Comparison of ENCODE assay signal across 8 cellular contexts in genomic region chr10:91409869-91410637, GRCh38. TPM values are rescaled to one million over a fixed set of nuclear protein-coding genes. Genes with fewer than 3 reads are reported as not detected.
DNase-seq lines count a peak whose midpoint lies in the region; ATAC-seq and TF ChIP-seq lines count a peak whose summit lies in the region.

TSS of gene HECTD2 (plus strand) at chr10:91410344. CDS start at chr10:91410439, 95 bp downstream.

- H3K9me3 ChIP-seq in gastroesophageal sphincter = no peaks in the 10 kb centered on the region

- no peak for TF ChIP-seq EP300 in gastroesophageal sphincter (IDR thresholded peaks at IDR 0.05)

- H3K27me3 ChIP-seq in gastroesophageal sphincter = no peaks in the 10 kb centered on the region

- WGBS in gastroesophageal sphincter (ENCODE audit: low coverage in 1 of 2), 2 donors = 0% methylated on average over 7 of the region's 111 CpGs; no CpG with 5 or more reads in 1 of the 2 donors

- CTCF ChIA-PET in RWPE1 (lab: Yijun Ruan, JAX) = interaction anchor here (0.6 kb wide), 1 partner anchor 112 kb away, joined by 3 read pairs; no protein-coding TSS in a partner anchor

- DNase-seq in DMS53 treated with DMSO at 0.1 percent for 48 hours (lab: John Stamatoyannopoulos, UW; ENCODE audit: unreplicated experiment) = peak; percentile 58
- DNase-seq in HT1080 (ENCODE audit: low read depth) = peak; percentile 66
- DNase-seq in RWPE1 (ENCODE audit: low spot score) = peak; percentile 77
- peak; percentile 58 to 83 (median 62) for DNase-seq in activated naive CD4-positive, alpha-beta T cell (lab: John Stamatoyannopoulos, UW)
- DNase-seq in occipital lobe (lab: John Stamatoyannopoulos, UW) = peak; percentile 61
- DNase-seq in superior temporal gyrus (ENCODE audit: extremely low spot score) = peak; percentile 72

- H3K4me1 ChIP-seq in gastroesophageal sphincter = peaks cover 6 to 50% (median 9%) of the 10 kb centered on the region in 3 donors

- no peaks in the 10 kb centered on the region for H3K36me3 ChIP-seq in gastroesophageal sphincter

- POLR2A ChIA-PET in RWPE1 (lab: Yijun Ruan, JAX; ENCODE audit: low non-redundant PET) = interaction anchor here (0.6 kb wide), 2 partner anchors 567 to 868 kb away, joined by 3 to 4 read pairs; no protein-coding TSS in a partner anchor

- peak; percentile 54 to 79 for TF ChIP-seq POLR2A in gastroesophageal sphincter (IDR thresholded peaks at IDR 0.05)

- H3K27ac ChIP-seq in RWPE1 = peak within 1 kb of the TSS; percentile 93
- peak within 1 kb of the TSS; percentile 90 to 100 (median 100) for H3K27ac ChIP-seq in gastroesophageal sphincter

- ATAC-seq in GM21367 (IDR thresholded peaks at IDR 0.05; ENCODE audit: unreplicated experiment) = peak; percentile 84
- peak; percentile 88 for ATAC-seq in gastroesophageal sphincter

- H3K4me3 ChIP-seq in gastroesophageal sphincter = peak within 1 kb of the TSS; percentile 65 to 86

- peak; percentile 77 for TF ChIP-seq CTCF in RWPE1 (conservative IDR thresholded peaks at IDR 0.05; ENCODE audit: low read depth)
- peak in 3 of 4 experiments; percentile 60 to 87 (median 80) for TF ChIP-seq CTCF in gastroesophageal sphincter (IDR thresholded peaks at IDR 0.05)

RNA-seq across cellular contexts. Expression of gene HECTD2, which starts in this region (rescaled TPM):
- 3.8 and 7.1 TPM in 2 replicates for total RNA-seq in HT1080 (2014; rRNA removed; shearing (Covaris generic))
- polyA plus RNA-seq in HT1080 (2015; cell fraction: cytosol; rRNA removed) = 3.7 and 6.9 TPM in 2 replicates
- 14.6 and 14.7 TPM in 2 replicates for polyA plus RNA-seq in HT1080 (2015; cell fraction: nucleus; rRNA removed)
- total RNA-seq in gastroesophageal sphincter = 10 to 100 TPM; 20.6 to 41.9 (median 25.8) TPM
- total RNA-seq in occipital lobe = 80.8 TPM

Comparison
In these comparisons a context has a peak if more than half of its experiments do, and no peak if none do; other contexts are left out.
1. Peak in every context shown above with its lines: DNase-seq, ATAC-seq, H3K4me3 ChIP-seq and H3K27ac ChIP-seq.